Comparison of ENCODE assay signal across 1 cellular context in the genomic region with DNA sequence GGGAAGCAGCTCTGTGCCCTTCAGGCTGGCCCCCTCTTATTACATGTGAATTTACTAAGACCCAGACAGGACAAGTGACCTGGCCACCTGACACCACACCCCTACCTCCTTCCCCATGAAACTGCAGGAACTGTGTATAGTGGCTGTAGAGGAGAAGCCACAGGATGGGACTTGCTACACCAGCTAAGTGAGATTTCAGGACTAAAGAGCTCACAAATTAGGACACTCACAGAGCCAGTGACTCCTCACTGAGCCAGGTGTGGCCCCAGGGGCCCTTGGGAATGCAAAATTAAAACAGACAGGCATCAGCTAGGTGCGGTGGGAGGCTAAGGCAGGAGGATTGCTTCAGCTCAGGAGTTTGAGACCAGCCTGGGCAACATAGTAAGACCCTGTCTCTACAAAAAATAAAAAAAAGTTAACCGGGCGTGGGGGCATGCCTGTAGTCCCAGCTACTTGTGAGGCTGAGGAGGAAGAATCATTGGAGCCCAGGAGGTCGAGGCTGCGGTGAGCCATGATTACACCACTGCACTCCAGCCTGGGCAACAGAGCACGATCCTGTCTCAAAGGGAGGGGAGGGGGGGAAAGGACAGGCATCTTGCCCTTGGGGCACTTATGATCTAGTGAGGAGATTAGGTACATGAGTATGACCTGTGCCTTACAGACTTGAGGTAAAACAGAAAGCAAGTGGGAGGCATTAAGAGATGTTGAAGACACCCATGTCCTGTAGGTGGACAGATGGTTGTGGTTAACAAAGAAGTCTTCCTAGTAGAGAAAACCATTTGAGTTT.
TF ChIP-seq lines count a peak whose summit lies in the region.

No MANE protein-coding gene starts in this region.

TF ChIP-seq in HepG2, 621 proteins besides CTCF, POLR2A, EP300 and RAD21:
- peak; percentile 36; the same call in 1 of the 2 replicates for TF ChIP-seq ZNF121 (CRISPR knock-in tag; IDR thresholded peaks at IDR 0.05)
- TF ChIP-seq ZNF772 (CRISPR knock-in tag; IDR thresholded peaks at IDR 0.05): no peak
